In the genomic region with DNA sequence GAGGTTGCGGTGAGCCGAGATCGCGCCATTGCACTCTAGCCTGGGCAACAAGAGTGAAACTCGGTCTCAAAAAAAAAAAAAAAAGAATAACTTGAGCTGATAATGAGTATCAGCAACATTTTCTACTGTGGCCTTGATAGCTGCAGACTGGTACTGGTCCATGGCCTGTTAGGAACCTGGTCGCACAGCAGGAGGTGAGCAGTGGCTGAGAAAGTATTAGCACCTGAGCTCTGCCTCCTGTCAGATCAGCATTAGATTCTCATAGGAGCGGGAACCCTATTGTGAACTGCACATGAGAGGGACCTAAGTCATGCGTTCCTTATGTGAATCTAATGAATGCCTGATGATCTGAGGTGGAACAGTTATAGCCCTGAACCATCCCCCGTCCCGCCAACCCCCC, we compare ENCODE assay signal across 2 cellular contexts.
TF ChIP-seq lines count a peak whose summit lies in the region.

No MANE protein-coding gene starts in this region.

TF ChIP-seq in endothelial cell of umbilical vein, 7 proteins besides CTCF, POLR2A, EP300 and RAD21 (continued from another document):
- TF ChIP-seq GATA2 (IDR thresholded peaks at IDR 0.05; ENCODE audit: insufficient read depth, insufficient read length, low read depth, low read length) (no peak), FOS (IDR thresholded peaks at IDR 0.05; ENCODE audit: borderline replicate concordance, insufficient read depth, low read length) (no peak), EZH2 (IDR thresholded peaks at IDR 0.05; ENCODE audit: borderline replicate concordance, low read depth, low read length, severe bottlenecking) (no peak), MYC (IDR thresholded peaks at IDR 0.05; ENCODE audit: low read depth, low read length) (no peak)

TF ChIP-seq in HEK293T, 16 proteins besides CTCF, POLR2A, EP300 and RAD21 (continued from another document):
- TF ChIP-seq, protein P1, sequence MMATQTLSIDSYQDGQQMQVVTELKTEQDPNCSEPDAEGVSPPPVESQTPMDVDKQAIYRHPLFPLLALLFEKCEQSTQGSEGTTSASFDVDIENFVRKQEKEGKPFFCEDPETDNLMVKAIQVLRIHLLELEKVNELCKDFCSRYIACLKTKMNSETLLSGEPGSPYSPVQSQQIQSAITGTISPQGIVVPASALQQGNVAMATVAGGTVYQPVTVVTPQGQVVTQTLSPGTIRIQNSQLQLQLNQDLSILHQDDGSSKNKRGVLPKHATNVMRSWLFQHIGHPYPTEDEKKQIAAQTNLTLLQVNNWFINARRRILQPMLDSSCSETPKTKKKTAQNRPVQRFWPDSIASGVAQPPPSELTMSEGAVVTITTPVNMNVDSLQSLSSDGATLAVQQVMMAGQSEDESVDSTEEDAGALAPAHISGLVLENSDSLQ (IDR thresholded peaks at IDR 0.05), result no peak
- TF ChIP-seq CTBP1 (IDR thresholded peaks at IDR 0.05; ENCODE audit: borderline replicate concordance), result no peak
- no peak for TF ChIP-seq FOXK2 (IDR thresholded peaks at IDR 0.05)
- TF ChIP-seq LEF1 (IDR thresholded peaks at IDR 0.05; ENCODE audit: borderline replicate concordance), result no peak
- no peak for TF ChIP-seq SUZ12 (IDR thresholded peaks at IDR 0.05)
- no peak for TF ChIP-seq NFRKB (IDR thresholded peaks at IDR 0.05)
- no peak for TF ChIP-seq ELF4 (IDR thresholded peaks at IDR 0.05)
